ENCODE assay signal across 21 cellular contexts in genomic region chr10:1193561-1193960, GRCh38.
"Had no signal": no experiment of that assay in that cellular context is flagged by ENCODE, and none has a peak within 500 bp of the region (broad histone marks: within the 10 kb centered on the region; RNA-seq: fewer than 3 reads in every experiment).

No MANE protein-coding gene starts in this region.

- H3K4me3 ChIP-seq: left ventricle myocardium inferior, mucosa of descending colon, right atrium auricular region, transverse colon, vagina had no signal

- H3K27ac ChIP-seq: foreskin keratinocyte, left ventricle myocardium inferior, right atrium auricular region, transverse colon, vagina had no signal

- H3K4me1 ChIP-seq: foreskin keratinocyte, left ventricle myocardium inferior, right atrium auricular region, vagina had no signal

- DNase-seq: activated CD4-positive, alpha-beta memory T cell treated with anti-CD3 and anti-CD28 coated beads, Interleukin-2, amount 10 ng/mL, durations not matched to agents 7 days and 5 days; activated CD4-positive, CD25-positive, alpha-beta regulatory T cell treated with anti-CD3 and anti-CD28 coated beads, Interleukin-2, amount 50 U/mL, for 72 hours; activated CD8-positive, alpha-beta memory T cell treated with anti-CD3 and anti-CD28 coated beads, Interleukin-2, amount 50 U/mL, for 4 hours; activated naive CD4-positive, alpha-beta T cell; amygdala; cortex of kidney; effector CD8-positive, alpha-beta T cell; foreskin keratinocyte; hypothalamus; kidney; left ventricle myocardium inferior; occipital lobe; stimulated activated CD4-positive, alpha-beta T cell treated with anti-CD3 and anti-CD28 coated beads, Interleukin-2, amount 100 ng/mL, for 48 hours; transverse colon had no signal

- H3K4me3 Mint-ChIP-seq: activated CD4-positive, alpha-beta memory T cell treated with anti-CD3 and anti-CD28 coated beads, Interleukin-2, amount 10 ng/mL, durations not matched to agents 7 days and 5 days; brain; central memory CD8-positive, alpha-beta T cell; natural killer cell treated with Interleukin-12 subunit alpha and Interleukin-12 subunit beta and Interleukin-15 and Interleukin-18, amount 100 ng/mL, for 72 hours; stimulated activated memory B cell treated with anti-CD40 and anti-IgM and Interleukin-4, amounts not matched to agents 10 μg/mL and 1 μg/mL and 100 μg/mL, for 72 hours had no signal

- H3K4me1 Mint-ChIP-seq: stimulated activated memory B cell treated with anti-CD40 and anti-IgM and Interleukin-4, amounts not matched to agents 10 μg/mL and 1 μg/mL and 100 μg/mL, for 72 hours had no signal

- H3K9me3 ChIP-seq: left ventricle myocardium inferior, mucosa of descending colon, right atrium auricular region, transverse colon, vagina had no signal

- ATAC-seq: foreskin keratinocyte; mucosa of descending colon; natural killer cell treated with Interleukin-12 subunit alpha and Interleukin-12 subunit beta and Interleukin-15 and Interleukin-18, amount 100 ng/mL, for 72 hours; stimulated activated memory B cell treated with anti-CD40 and anti-IgM and Interleukin-4, amounts not matched to agents 10 μg/mL and 1 μg/mL and 100 μg/mL, for 72 hours had no signal

- H3K27ac Mint-ChIP-seq: activated CD4-positive, alpha-beta memory T cell treated with anti-CD3 and anti-CD28 coated beads, Interleukin-2, amount 10 ng/mL, durations not matched to agents 7 days and 5 days; brain; natural killer cell treated with Interleukin-12 subunit alpha and Interleukin-12 subunit beta and Interleukin-15 and Interleukin-18, amount 100 ng/mL, for 72 hours; stimulated activated memory B cell treated with anti-CD40 and anti-IgM and Interleukin-4, amounts not matched to agents 10 μg/mL and 1 μg/mL and 100 μg/mL, for 72 hours had no signal

- H3K27me3 ChIP-seq: foreskin keratinocyte, right atrium auricular region, transverse colon, vagina had no signal

- H3K36me3 Mint-ChIP-seq: natural killer cell treated with Interleukin-12 subunit alpha and Interleukin-12 subunit beta and Interleukin-15 and Interleukin-18, amount 100 ng/mL, for 72 hours; stimulated activated memory B cell treated with anti-CD40 and anti-IgM and Interleukin-4, amounts not matched to agents 10 μg/mL and 1 μg/mL and 100 μg/mL, for 72 hours had no signal

- H3K27me3 Mint-ChIP-seq: brain; central memory CD8-positive, alpha-beta T cell had no signal

- H3K36me3 ChIP-seq: left ventricle myocardium inferior, right atrium auricular region, transverse colon, vagina had no signal
